Comparison of ENCODE assay signal across 1 cellular context in the genomic region with DNA sequence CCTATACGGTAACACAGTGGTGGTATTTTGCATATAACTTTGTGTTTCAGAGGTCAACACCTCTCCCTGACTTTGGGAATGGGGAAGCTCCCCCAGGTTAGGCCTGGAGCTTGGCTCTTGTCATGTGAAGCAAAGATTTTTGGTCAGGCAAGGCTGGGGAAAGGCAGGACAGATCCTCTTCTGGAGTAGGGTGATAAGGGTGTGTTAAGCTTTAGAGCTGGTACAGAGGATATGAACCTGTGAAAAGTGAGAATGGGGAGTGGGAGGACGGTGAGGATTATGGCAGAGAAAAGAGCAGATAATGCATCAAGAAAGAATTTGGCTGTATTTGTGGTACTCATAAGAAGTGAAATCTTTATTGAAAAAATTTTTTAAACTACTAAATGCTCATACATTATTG.
TF ChIP-seq lines count a peak whose summit lies in the region.

No MANE protein-coding gene starts in this region.

TF ChIP-seq in GM12878, 131 proteins besides CTCF, POLR2A, EP300 and RAD21:
- TF ChIP-seq ASH2L (IDR thresholded peaks at IDR 0.05; ENCODE audit: borderline replicate concordance, low read depth) (no peak), POLR2AphosphoS5 (IDR thresholded peaks at IDR 0.05; ENCODE audit: low read length) (no peak), ESRRA (IDR thresholded peaks at IDR 0.05; ENCODE audit: low read length) (no peak), FOXM1 (IDR thresholded peaks at IDR 0.05; ENCODE audit: low read depth, low read length) (no peak), SMC3 (IDR thresholded peaks at IDR 0.05; ENCODE audit: borderline replicate concordance, low read length) (no peak), PML (IDR thresholded peaks at IDR 0.05; ENCODE audit: low read length) (no peak), RAD51 (IDR thresholded peaks at IDR 0.05) (no peak), SMAD5 (IDR thresholded peaks at IDR 0.05; ENCODE audit: low read depth) (no peak)
- TF ChIP-seq, protein P1, sequence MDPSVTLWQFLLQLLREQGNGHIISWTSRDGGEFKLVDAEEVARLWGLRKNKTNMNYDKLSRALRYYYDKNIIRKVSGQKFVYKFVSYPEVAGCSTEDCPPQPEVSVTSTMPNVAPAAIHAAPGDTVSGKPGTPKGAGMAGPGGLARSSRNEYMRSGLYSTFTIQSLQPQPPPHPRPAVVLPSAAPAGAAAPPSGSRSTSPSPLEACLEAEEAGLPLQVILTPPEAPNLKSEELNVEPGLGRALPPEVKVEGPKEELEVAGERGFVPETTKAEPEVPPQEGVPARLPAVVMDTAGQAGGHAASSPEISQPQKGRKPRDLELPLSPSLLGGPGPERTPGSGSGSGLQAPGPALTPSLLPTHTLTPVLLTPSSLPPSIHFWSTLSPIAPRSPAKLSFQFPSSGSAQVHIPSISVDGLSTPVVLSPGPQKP (IDR thresholded peaks at IDR 0.05; ENCODE audit: low read depth, low read length), result no peak
